Comparison of ENCODE assay signal across 10 cellular contexts in genomic region chr10:12412671-12413368, GRCh38.
DNase-seq lines count a peak whose midpoint lies in the region; ATAC-seq, FAIRE-seq and TF ChIP-seq lines count a peak whose summit lies in the region.
"Had no signal": no experiment of that assay in that cellular context is flagged by ENCODE, and none has a peak within 500 bp of the region (broad histone marks: within the 10 kb centered on the region; RNA-seq: fewer than 3 reads in every experiment).

No MANE protein-coding gene starts in this region.

- no peak for TF ChIP-seq POLR2A in spleen (IDR thresholded peaks at IDR 0.05)

- H4K8ac ChIP-seq in mesendoderm (ENCODE audit: low read depth, low read length): no peak overlapping the region

- no peak overlapping the region for H2AK5ac ChIP-seq in mesendoderm (ENCODE audit: low read length)

- no peak overlapping the region for H2BK15ac ChIP-seq in mesendoderm (replicated peaks; ENCODE audit: low read depth)

- DNase-seq in CD4-positive, CD25-positive, alpha-beta regulatory T cell: peak in 1 of 3 donors; percentile 14
- DNase-seq in MV-4-11 (lab: John Stamatoyannopoulos, UW) (peak; percentile 39), spleen (peak; percentile 53), mesendoderm (no peak), small intestine (no peak), GDM1 (lab: John Stamatoyannopoulos, UW) (no peak)
- DNase-seq in activated T-cell treated with anti-CD3 and anti-CD28 coated beads, Interleukin-2, amount 50 U/mL, for 48 hours: peak; percentile 57 to 68
- DNase-seq: anterior cingulate cortex had no signal

- H3K4ac ChIP-seq in mesendoderm (ENCODE audit: low read depth, low read length): no peak overlapping the region

- no peaks in the 10 kb centered on the region for H3K79me1 ChIP-seq in mesendoderm (ENCODE audit: low read length)

- H3K56ac ChIP-seq in mesendoderm (ENCODE audit: low read length): no peak overlapping the region

- no peak overlapping the region for H3K9ac ChIP-seq in mesendoderm (ENCODE audit: low read length)

- peaks cover 10 to 25% (median 24%) of the 10 kb centered on the region in 4 donors for H3K4me1 Mint-ChIP-seq in CD4-positive, CD25-positive, alpha-beta regulatory T cell

- peak overlapping the region in 1 of 4 donors; percentile 5 for H3K4me3 Mint-ChIP-seq in CD4-positive, CD25-positive, alpha-beta regulatory T cell

- H3K18ac ChIP-seq in mesendoderm (ENCODE audit: low read length): no peak overlapping the region

- H3K79me2 ChIP-seq in mesendoderm (ENCODE audit: control insufficient read depth, insufficient read depth, low read length): no peaks in the 10 kb centered on the region

- FAIRE-seq in small intestine (lab: Jason Lieb, UNC): no peak
- FAIRE-seq: islet of Langerhans had no signal

- intact Hi-C loops in spleen (cut with DNase I; ENCODE audit: low total_unique reads): no loop called here

- no peak overlapping the region for H2BK120ac ChIP-seq in mesendoderm (ENCODE audit: low read depth, low read length)

- H3K4me1 ChIP-seq in CD4-positive, CD25-positive, alpha-beta regulatory T cell (ENCODE audit: control insufficient read depth, insufficient read depth, low read length, poor library complexity, severe bottlenecking): no peaks in the 10 kb centered on the region
- H3K4me1 ChIP-seq in spleen (peaks cover 0 to 41% (median 13%) of the 10 kb centered on the region in 6 donors), mesendoderm (ENCODE audit: control insufficient read depth, low read depth, low read length) (no peaks in the 10 kb centered on the region), small intestine (ENCODE audit: control insufficient read depth in 2 of 2, insufficient read depth in 1 of 2, low read depth in 1 of 2, low read length in 1 of 2) (peaks cover 5 to 9% of the 10 kb centered on the region in 2 donors)

- no peak overlapping the region for H3K4me2 ChIP-seq in mesendoderm (ENCODE audit: low read length)

- H3K27ac ChIP-seq in CD4-positive, CD25-positive, alpha-beta regulatory T cell (ENCODE audit: insufficient read depth, low read length, poor library complexity, severe bottlenecking): no peak overlapping the region
- H3K27ac ChIP-seq in spleen (no peak overlapping the region), mesendoderm (ENCODE audit: low read depth, low read length) (no peak overlapping the region), small intestine (ENCODE audit: low read depth in 1 of 2, low read length in 1 of 2) (no peak overlapping the region)

- peaks cover 8% of the 10 kb centered on the region for H3K36me3 Mint-ChIP-seq in CD4-positive, CD25-positive, alpha-beta regulatory T cell

- WGBS in spleen, 5 donors: 62 to 85% (median 81%) methylated on average over 8 to 9 of the region's 9 CpGs
- no CpG with 5 or more reads among the region's 9 CpGs for WGBS in mesendoderm (ENCODE audit: extremely low coverage, insufficient coverage, low lambda C conversion rate)
- WGBS in small intestine, 3 donors: 86 to 93% (median 89%) methylated on average over 8 to 9 of the region's 9 CpGs

- no peaks in the 10 kb centered on the region for H3K36me3 ChIP-seq in CD4-positive, CD25-positive, alpha-beta regulatory T cell (ENCODE audit: control insufficient read depth, insufficient read depth, low read length)
- no peaks in the 10 kb centered on the region for H3K36me3 ChIP-seq in spleen
- no peaks in the 10 kb centered on the region for H3K36me3 ChIP-seq in mesendoderm (ENCODE audit: control insufficient read depth, insufficient read depth, low read length)
- H3K36me3 ChIP-seq in small intestine (ENCODE audit: control insufficient read depth in 2 of 2, insufficient read depth in 2 of 2, low read length in 2 of 2): no peaks in the 10 kb centered on the region

- ATAC-seq in CD4-positive, CD25-positive, alpha-beta regulatory T cell (ENCODE audit: low read depth in 2 of 2): peak in 1 of 2 donors; percentile 31
- ATAC-seq in HG03025 (IDR thresholded peaks at IDR 0.05; ENCODE audit: low FRiP score, unreplicated experiment): no peak

- H3K27ac Mint-ChIP-seq in CD4-positive, CD25-positive, alpha-beta regulatory T cell: peak overlapping the region in 2 of 3 donors; percentile 3 to 65

- H3K27me3 ChIP-seq in CD4-positive, CD25-positive, alpha-beta regulatory T cell (ENCODE audit: control insufficient read depth, insufficient read depth, low read length): no peaks in the 10 kb centered on the region
- H3K27me3 ChIP-seq in spleen (replicated peaks in 1 of 7) (no peaks in the 10 kb centered on the region), mesendoderm (ENCODE audit: insufficient read depth, low read length, poor library complexity) (no peaks in the 10 kb centered on the region), small intestine (ENCODE audit: control insufficient read depth in 2 of 2, insufficient read depth in 2 of 2, low read length in 2 of 2) (no peaks in the 10 kb centered on the region)

- peaks cover 0 to 7% (median 2%) of the 10 kb centered on the region in 7 donors for H3K9me3 Mint-ChIP-seq in CD4-positive, CD25-positive, alpha-beta regulatory T cell

- H3K4me3 ChIP-seq in CD4-positive, CD25-positive, alpha-beta regulatory T cell (ENCODE audit: low read depth, low read length): no peak overlapping the region
- H3K4me3 ChIP-seq in spleen (no peak overlapping the region), mesendoderm (ENCODE audit: low read length) (no peak overlapping the region), small intestine (ENCODE audit: low read depth in 1 of 2, low read length in 2 of 2) (no peak overlapping the region)

- H2BK5ac ChIP-seq in mesendoderm (ENCODE audit: low read length): no peak overlapping the region

- no peaks in the 10 kb centered on the region for H3K9me3 ChIP-seq in CD4-positive, CD25-positive, alpha-beta regulatory T cell (ENCODE audit: control insufficient read depth in 2 of 2, low read length in 2 of 2)
- H3K9me3 ChIP-seq in spleen: no peaks in the 10 kb centered on the region
- no peaks in the 10 kb centered on the region for H3K9me3 ChIP-seq in small intestine (ENCODE audit: control insufficient read depth, low read depth)

- no peak overlapping the region for H3K23ac ChIP-seq in mesendoderm (ENCODE audit: low read length)

- no peak overlapping the region for H4K5ac ChIP-seq in mesendoderm (ENCODE audit: low read length)

- TF ChIP-seq CTCF in spleen (IDR thresholded peaks at IDR 0.05 in 8 of 11, conservative IDR thresholded peaks at IDR 0.05 in 3 of 11): no peak

- H3K27me3 Mint-ChIP-seq in CD4-positive, CD25-positive, alpha-beta regulatory T cell: no peaks in the 10 kb centered on the region

Comparison
In these comparisons a context has a peak if more than half of its experiments do, and no peak if none do; other contexts are left out.
1. DNase-seq: peak in MV-4-11 (single experiment), activated T-cell treated with anti-CD3 and anti-CD28 coated beads, Interleukin-2, amount 50 U/mL, for 48 hours (2 of 2) and spleen (single experiment); none in mesendoderm (single experiment), small intestine (single experiment) and GDM1 (single experiment).